Comparison of ENCODE assay signal across 1 cellular context in genomic region chr20:10709916-10710315, GRCh38.
TF ChIP-seq lines count a peak whose summit lies in the region.

No MANE protein-coding gene starts in this region.

TF ChIP-seq in IMR-90, 13 proteins besides CTCF, POLR2A, EP300 and RAD21 (continued from another document):
- TF ChIP-seq NFE2L2 (IDR thresholded peaks at IDR 0.05; ENCODE audit: low read depth, low read length) (no peak), MXI1 (IDR thresholded peaks at IDR 0.05; ENCODE audit: borderline replicate concordance, low read depth, low read length) (no peak), ELK1 (IDR thresholded peaks at IDR 0.05; ENCODE audit: borderline replicate concordance, low read depth, low read length) (no peak), FOS (IDR thresholded peaks at IDR 0.05; ENCODE audit: low read depth, low read length) (no peak)
